8 cellular contexts compared by ENCODE assay signal in the genomic region with DNA sequence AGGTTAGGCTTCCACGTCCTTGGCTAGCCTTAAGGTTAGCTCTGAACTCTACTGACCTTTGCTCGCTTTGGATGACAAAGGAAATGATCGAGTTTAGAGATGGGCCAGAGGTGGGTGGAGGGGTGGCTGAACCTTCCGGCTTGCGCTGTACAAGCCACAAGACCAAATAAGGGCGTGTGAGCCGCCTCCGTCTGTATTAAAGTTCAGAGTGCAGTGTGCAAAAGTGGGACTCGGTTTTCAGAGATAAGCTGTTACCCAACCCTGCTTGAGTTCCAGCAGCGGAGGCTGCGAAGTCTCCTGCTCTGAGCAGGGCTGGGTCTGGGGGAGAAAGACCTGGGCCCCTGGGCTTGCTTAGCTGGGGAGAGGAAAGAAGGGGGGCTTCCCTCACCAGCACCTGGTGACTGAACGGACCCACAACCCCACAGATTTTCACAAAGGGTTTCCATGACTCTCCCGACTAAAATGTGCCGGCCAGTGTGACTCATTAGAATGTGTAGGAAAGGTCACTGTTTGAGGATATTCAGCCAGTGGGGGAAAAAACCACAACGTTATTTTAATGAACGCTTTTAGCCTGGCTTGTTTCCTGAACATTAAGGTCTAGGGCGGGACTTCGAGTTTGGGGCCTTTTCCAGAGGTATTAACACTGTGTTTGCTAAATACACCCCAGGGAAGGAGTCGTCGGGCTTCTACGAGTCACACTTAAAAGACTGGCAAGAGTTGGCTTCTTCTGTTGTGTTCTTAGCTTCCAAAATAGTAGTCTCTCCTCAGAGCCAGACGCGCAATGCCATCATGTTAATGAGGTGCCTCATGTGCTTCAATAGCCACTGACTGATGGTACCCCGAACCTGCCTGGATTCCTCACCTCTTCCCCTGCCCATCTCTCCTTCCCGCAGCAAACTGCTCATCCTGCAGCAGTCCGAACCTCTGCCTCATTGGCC.
DNase-seq lines count a peak whose midpoint lies in the region; ATAC-seq and TF ChIP-seq lines count a peak whose summit lies in the region.

No MANE protein-coding gene starts in this region.

- peak overlapping the region; percentile 69 for H3K27ac ChIP-seq in cingulate gyrus (ENCODE audit: low read depth, low read length)

- TF ChIP-seq RAD21 in Ishikawa (IDR thresholded peaks at IDR 0.05; ENCODE audit: low read depth): no peak

- no peak for TF ChIP-seq EP300 in Ishikawa (IDR thresholded peaks at IDR 0.05; ENCODE audit: borderline replicate concordance)

- peak; percentile 96 for DNase-seq in ELF-1 (ENCODE audit: low read depth, low spot score)
- peak; percentile 96 for DNase-seq in left lobe of liver (ENCODE audit: low spot score)
- peak; percentile 57 to 75 for DNase-seq in stimulated activated CD4-positive, alpha-beta T cell treated with anti-CD3 and anti-CD28 coated beads, Interleukin-4, amount 100 ng/mL, for 4 hours
- no peak for DNase-seq in NCI-H146 treated with DMSO at 0.1 percent for 48 hours (lab: John Stamatoyannopoulos, UW; ENCODE audit: unreplicated experiment)

- ATAC-seq in GM21723 (IDR thresholded peaks at IDR 0.05; ENCODE audit: unreplicated experiment) (peak; percentile 80), left lobe of liver (peak; percentile 90)
- ATAC-seq in activated CD4-positive, CD25-positive, alpha-beta regulatory T cell treated with anti-CD3 and anti-CD28 coated beads, Interleukin-2, amount 50 U/mL, for 24 hours: peak; percentile 98

TF ChIP-seq in Ishikawa, 13 proteins besides CTCF, POLR2A, EP300 and RAD21:
- TF ChIP-seq, protein P1, sequence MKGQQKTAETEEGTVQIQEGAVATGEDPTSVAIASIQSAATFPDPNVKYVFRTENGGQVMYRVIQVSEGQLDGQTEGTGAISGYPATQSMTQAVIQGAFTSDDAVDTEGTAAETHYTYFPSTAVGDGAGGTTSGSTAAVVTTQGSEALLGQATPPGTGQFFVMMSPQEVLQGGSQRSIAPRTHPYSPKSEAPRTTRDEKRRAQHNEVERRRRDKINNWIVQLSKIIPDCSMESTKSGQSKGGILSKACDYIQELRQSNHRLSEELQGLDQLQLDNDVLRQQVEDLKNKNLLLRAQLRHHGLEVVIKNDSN (IDR thresholded peaks at IDR 0.05): no peak
- peak; percentile 43; the same call in 1 of the 2 replicates for TF ChIP-seq ZBTB7A (IDR thresholded peaks at IDR 0.05; ENCODE audit: low read depth)
- TF ChIP-seq, protein P2, sequence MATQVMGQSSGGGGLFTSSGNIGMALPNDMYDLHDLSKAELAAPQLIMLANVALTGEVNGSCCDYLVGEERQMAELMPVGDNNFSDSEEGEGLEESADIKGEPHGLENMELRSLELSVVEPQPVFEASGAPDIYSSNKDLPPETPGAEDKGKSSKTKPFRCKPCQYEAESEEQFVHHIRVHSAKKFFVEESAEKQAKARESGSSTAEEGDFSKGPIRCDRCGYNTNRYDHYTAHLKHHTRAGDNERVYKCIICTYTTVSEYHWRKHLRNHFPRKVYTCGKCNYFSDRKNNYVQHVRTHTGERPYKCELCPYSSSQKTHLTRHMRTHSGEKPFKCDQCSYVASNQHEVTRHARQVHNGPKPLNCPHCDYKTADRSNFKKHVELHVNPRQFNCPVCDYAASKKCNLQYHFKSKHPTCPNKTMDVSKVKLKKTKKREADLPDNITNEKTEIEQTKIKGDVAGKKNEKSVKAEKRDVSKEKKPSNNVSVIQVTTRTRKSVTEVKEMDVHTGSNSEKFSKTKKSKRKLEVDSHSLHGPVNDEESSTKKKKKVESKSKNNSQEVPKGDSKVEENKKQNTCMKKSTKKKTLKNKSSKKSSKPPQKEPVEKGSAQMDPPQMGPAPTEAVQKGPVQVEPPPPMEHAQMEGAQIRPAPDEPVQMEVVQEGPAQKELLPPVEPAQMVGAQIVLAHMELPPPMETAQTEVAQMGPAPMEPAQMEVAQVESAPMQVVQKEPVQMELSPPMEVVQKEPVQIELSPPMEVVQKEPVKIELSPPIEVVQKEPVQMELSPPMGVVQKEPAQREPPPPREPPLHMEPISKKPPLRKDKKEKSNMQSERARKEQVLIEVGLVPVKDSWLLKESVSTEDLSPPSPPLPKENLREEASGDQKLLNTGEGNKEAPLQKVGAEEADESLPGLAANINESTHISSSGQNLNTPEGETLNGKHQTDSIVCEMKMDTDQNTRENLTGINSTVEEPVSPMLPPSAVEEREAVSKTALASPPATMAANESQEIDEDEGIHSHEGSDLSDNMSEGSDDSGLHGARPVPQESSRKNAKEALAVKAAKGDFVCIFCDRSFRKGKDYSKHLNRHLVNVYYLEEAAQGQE (IDR thresholded peaks at IDR 0.05; ENCODE audit: low read depth): no peak
- no peak for TF ChIP-seq TAF1 (IDR thresholded peaks at IDR 0.05; ENCODE audit: low read depth)
- no peak for TF ChIP-seq CREB1 (IDR thresholded peaks at IDR 0.05; ENCODE audit: low read depth)
- 0 out of 2 replicates have a peak, but pooled peaks have one; percentile 22 for TF ChIP-seq TEAD4 (IDR thresholded peaks at IDR 0.05)
- no peak for TF ChIP-seq CEBPB (IDR thresholded peaks at IDR 0.05)
- TF ChIP-seq, protein P3, sequence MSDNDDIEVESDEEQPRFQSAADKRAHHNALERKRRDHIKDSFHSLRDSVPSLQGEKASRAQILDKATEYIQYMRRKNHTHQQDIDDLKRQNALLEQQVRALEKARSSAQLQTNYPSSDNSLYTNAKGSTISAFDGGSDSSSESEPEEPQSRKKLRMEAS (IDR thresholded peaks at IDR 0.05): peak; percentile 36; the same call in 1 of the 2 replicates
- no peak for TF ChIP-seq EGR1 (IDR thresholded peaks at IDR 0.05)
- TF ChIP-seq NFIC (IDR thresholded peaks at IDR 0.05): no peak
- peak; percentile 59; the same call in 1 of the 2 replicates for TF ChIP-seq TCF12 (IDR thresholded peaks at IDR 0.05; ENCODE audit: low read depth)
- TF ChIP-seq YY1 (IDR thresholded peaks at IDR 0.05; ENCODE audit: low read depth): no peak
- TF ChIP-seq FOXM1 (IDR thresholded peaks at IDR 0.05; ENCODE audit: borderline replicate concordance, low read depth): no peak
